Comparison of ENCODE assay signal across 8 cellular contexts in the genomic region with DNA sequence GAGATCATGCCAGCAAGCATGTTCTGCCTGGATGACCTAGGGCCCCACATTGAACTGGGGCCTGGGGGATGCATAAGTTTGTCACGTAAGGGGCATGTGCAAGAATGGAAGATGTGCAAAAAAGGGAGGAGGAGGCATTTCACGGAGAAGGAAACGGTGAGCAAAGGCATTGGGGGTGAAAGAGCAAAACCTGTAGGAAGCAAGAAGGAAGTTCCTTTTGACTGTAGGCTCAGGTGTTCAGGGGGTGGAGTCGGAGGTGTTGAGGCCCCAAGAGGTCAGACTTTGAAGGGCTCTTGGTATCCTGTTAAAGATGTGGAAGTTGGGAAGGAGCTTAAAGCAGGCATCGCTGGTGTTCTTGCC. TPM values are rescaled to one million over a fixed set of nuclear protein-coding genes. Genes with fewer than 3 reads are reported as not detected.
DNase-seq lines count a peak whose midpoint lies in the region; ATAC-seq and TF ChIP-seq lines count a peak whose summit lies in the region.

No MANE protein-coding gene starts in this region.

- H2AFZ ChIP-seq in GM23248: peak overlapping the region; percentile 96

- no peak for TF ChIP-seq CTCF in WTC11 (IDR thresholded peaks at IDR 0.05)

- peaks cover 27% of the 10 kb centered on the region for H3F3A ChIP-seq in GM23248 (ENCODE audit: insufficient read depth)

- H3K36me3 ChIP-seq in CD4-positive, CD25-positive, alpha-beta regulatory T cell (ENCODE audit: control insufficient read depth, insufficient read depth, low read length): no peaks in the 10 kb centered on the region
- no peaks in the 10 kb centered on the region for H3K36me3 ChIP-seq in GM23248 (ENCODE audit: low read depth)
- no peaks in the 10 kb centered on the region for H3K36me3 ChIP-seq in iPS DF 6.9 (ENCODE audit: control insufficient read depth, insufficient read depth, low read length)

- no peak for ATAC-seq in CD4-positive, CD25-positive, alpha-beta regulatory T cell (ENCODE audit: low read depth in 2 of 2)
- peak; percentile 17 for ATAC-seq in WTC11
- no peak for ATAC-seq in HG03196 (IDR thresholded peaks at IDR 0.05; ENCODE audit: unreplicated experiment)

- H3K79me2 ChIP-seq in GM23248 (ENCODE audit: insufficient read depth): peaks cover 41% of the 10 kb centered on the region

- H3K4me3 Mint-ChIP-seq in CD4-positive, CD25-positive, alpha-beta regulatory T cell: peak overlapping the region; percentile 82 to 92 (median 88)
- H3K4me3 Mint-ChIP-seq in WTC11: peak overlapping the region; percentile 79

- in situ Hi-C loops in GM23248 (cut with MboI): no loop called here

- no peak for DNase-seq in CD4-positive, CD25-positive, alpha-beta regulatory T cell
- DNase-seq in GM23248 (no peak), WTC11 (ENCODE audit: low spot score) (no peak), iPS DF 6.9 (ENCODE audit: low read depth, low spot score) (no peak), NCI-H774 (lab: John Stamatoyannopoulos, UW) (no peak), SIG-M5 treated with dmso at 0.1 percent for 504 hours (lab: John Stamatoyannopoulos, UW; ENCODE audit: unreplicated experiment) (no peak)
- peak; percentile 30 for DNase-seq in stimulated activated naive CD4-positive, alpha-beta T cell treated with Interleukin-2 at 50 U/mL for 16 hours (lab: John Stamatoyannopoulos, UW)

- H3K9ac ChIP-seq in GM23248: peak overlapping the region; percentile 93

- H4K20me1 ChIP-seq in GM23248 (ENCODE audit: insufficient read depth): no peaks in the 10 kb centered on the region

- H3K9me3 Mint-ChIP-seq in CD4-positive, CD25-positive, alpha-beta regulatory T cell: no peaks in the 10 kb centered on the region
- H3K9me3 Mint-ChIP-seq in WTC11: no peaks in the 10 kb centered on the region

- H3K27me3 ChIP-seq in CD4-positive, CD25-positive, alpha-beta regulatory T cell (ENCODE audit: control insufficient read depth, insufficient read depth, low read length): no peaks in the 10 kb centered on the region
- H3K27me3 ChIP-seq in GM23248 (replicated peaks; ENCODE audit: insufficient read depth) (no peaks in the 10 kb centered on the region), iPS DF 6.9 (ENCODE audit: control insufficient read depth, insufficient read depth, low read length) (no peaks in the 10 kb centered on the region)

- H3K27me3 Mint-ChIP-seq in CD4-positive, CD25-positive, alpha-beta regulatory T cell: no peaks in the 10 kb centered on the region
- peaks cover 19% of the 10 kb centered on the region for H3K27me3 Mint-ChIP-seq in WTC11 (ENCODE audit: low read depth)

- 28 to 40% methylated on average over 5 of the region's 5 CpGs for WGBS in GM23248 (ENCODE audit: low coverage in 1 of 2, low lambda C conversion rate in 2 of 2, missing lambda C conversion rate in 2 of 2), 2 experiments
- WGBS in iPS DF 6.9 (ENCODE audit: insufficient coverage, insufficient read length): no CpG with 5 or more reads among the region's 5 CpGs

- peak overlapping the region; percentile 75 for H3K4me3 ChIP-seq in CD4-positive, CD25-positive, alpha-beta regulatory T cell (ENCODE audit: low read depth, low read length)
- H3K4me3 ChIP-seq in GM23248 (peak overlapping the region; percentile 86), iPS DF 6.9 (ENCODE audit: low read length) (peak overlapping the region; percentile 82; the same call in 1 of the 2 replicates)

- peak overlapping the region; percentile 88 to 97 (median 93) for H3K27ac Mint-ChIP-seq in CD4-positive, CD25-positive, alpha-beta regulatory T cell
- H3K27ac Mint-ChIP-seq in WTC11: peak overlapping the region; percentile 96

- H3K4me1 Mint-ChIP-seq in CD4-positive, CD25-positive, alpha-beta regulatory T cell: peaks cover 14 to 51% (median 40%) of the 10 kb centered on the region in 4 donors
- peaks cover 42% of the 10 kb centered on the region for H3K4me1 Mint-ChIP-seq in WTC11

- H3K4me2 ChIP-seq in GM23248 (ENCODE audit: unreplicated experiment): peak overlapping the region; percentile 89

- no peaks in the 10 kb centered on the region for H3K36me3 Mint-ChIP-seq in CD4-positive, CD25-positive, alpha-beta regulatory T cell
- no peaks in the 10 kb centered on the region for H3K36me3 Mint-ChIP-seq in WTC11

- CTCF ChIA-PET in WTC11 (lab: Charles Lee): interaction anchor here (1.2 to 1.5 kb wide), 2 partner anchors 34 to 164 kb away, joined by 3 to 4 read pairs; no protein-coding TSS in a partner anchor

- H3K4me1 ChIP-seq in CD4-positive, CD25-positive, alpha-beta regulatory T cell (ENCODE audit: control insufficient read depth, insufficient read depth, low read length, poor library complexity, severe bottlenecking): peaks cover 20% of the 10 kb centered on the region
- peaks cover 41% of the 10 kb centered on the region for H3K4me1 ChIP-seq in GM23248 (ENCODE audit: insufficient read depth)
- peaks cover 6% of the 10 kb centered on the region; the same call in 1 of the 2 replicates for H3K4me1 ChIP-seq in iPS DF 6.9 (ENCODE audit: control insufficient read depth, insufficient read depth, low read length)

- POLR2A ChIA-PET in WTC11 (lab: Charles Lee): interaction anchor here (1.0 kb wide), 1 partner anchor 31 kb away, joined by 3 read pairs; no protein-coding TSS in a partner anchor

- H3K27ac ChIP-seq in CD4-positive, CD25-positive, alpha-beta regulatory T cell (ENCODE audit: insufficient read depth, low read length, poor library complexity, severe bottlenecking): peak overlapping the region; percentile 84
- H3K27ac ChIP-seq in GM23248 (peak overlapping the region; percentile 94), iPS DF 6.9 (ENCODE audit: low read length) (no peak overlapping the region)

- no peaks in the 10 kb centered on the region for H3K9me2 ChIP-seq in GM23248 (ENCODE audit: insufficient read depth)

- no peaks in the 10 kb centered on the region for H3K9me3 ChIP-seq in CD4-positive, CD25-positive, alpha-beta regulatory T cell (ENCODE audit: control insufficient read depth in 2 of 2, low read length in 2 of 2)
- no peaks in the 10 kb centered on the region for H3K9me3 ChIP-seq in GM23248 (ENCODE audit: low read depth)
- no peaks in the 10 kb centered on the region for H3K9me3 ChIP-seq in iPS DF 6.9 (ENCODE audit: control insufficient read depth, insufficient read depth, low read length)

TF ChIP-seq in WTC11, 78 proteins besides CTCF, POLR2A, EP300 and RAD21 (continues in another document):
- no peak for TF ChIP-seq ETV6 (CRISPR knock-in tag; IDR thresholded peaks at IDR 0.05)
- TF ChIP-seq JUN (CRISPR knock-in tag; IDR thresholded peaks at IDR 0.05): no peak
- no peak for TF ChIP-seq SMAD4 (CRISPR knock-in tag; IDR thresholded peaks at IDR 0.05)
- TF ChIP-seq ZNF317 (CRISPR knock-in tag; IDR thresholded peaks at IDR 0.05; ENCODE audit: borderline replicate concordance, low read depth): no peak
- TF ChIP-seq NR2C2 (CRISPR knock-in tag; IDR thresholded peaks at IDR 0.05): no peak
- TF ChIP-seq, protein P1, sequence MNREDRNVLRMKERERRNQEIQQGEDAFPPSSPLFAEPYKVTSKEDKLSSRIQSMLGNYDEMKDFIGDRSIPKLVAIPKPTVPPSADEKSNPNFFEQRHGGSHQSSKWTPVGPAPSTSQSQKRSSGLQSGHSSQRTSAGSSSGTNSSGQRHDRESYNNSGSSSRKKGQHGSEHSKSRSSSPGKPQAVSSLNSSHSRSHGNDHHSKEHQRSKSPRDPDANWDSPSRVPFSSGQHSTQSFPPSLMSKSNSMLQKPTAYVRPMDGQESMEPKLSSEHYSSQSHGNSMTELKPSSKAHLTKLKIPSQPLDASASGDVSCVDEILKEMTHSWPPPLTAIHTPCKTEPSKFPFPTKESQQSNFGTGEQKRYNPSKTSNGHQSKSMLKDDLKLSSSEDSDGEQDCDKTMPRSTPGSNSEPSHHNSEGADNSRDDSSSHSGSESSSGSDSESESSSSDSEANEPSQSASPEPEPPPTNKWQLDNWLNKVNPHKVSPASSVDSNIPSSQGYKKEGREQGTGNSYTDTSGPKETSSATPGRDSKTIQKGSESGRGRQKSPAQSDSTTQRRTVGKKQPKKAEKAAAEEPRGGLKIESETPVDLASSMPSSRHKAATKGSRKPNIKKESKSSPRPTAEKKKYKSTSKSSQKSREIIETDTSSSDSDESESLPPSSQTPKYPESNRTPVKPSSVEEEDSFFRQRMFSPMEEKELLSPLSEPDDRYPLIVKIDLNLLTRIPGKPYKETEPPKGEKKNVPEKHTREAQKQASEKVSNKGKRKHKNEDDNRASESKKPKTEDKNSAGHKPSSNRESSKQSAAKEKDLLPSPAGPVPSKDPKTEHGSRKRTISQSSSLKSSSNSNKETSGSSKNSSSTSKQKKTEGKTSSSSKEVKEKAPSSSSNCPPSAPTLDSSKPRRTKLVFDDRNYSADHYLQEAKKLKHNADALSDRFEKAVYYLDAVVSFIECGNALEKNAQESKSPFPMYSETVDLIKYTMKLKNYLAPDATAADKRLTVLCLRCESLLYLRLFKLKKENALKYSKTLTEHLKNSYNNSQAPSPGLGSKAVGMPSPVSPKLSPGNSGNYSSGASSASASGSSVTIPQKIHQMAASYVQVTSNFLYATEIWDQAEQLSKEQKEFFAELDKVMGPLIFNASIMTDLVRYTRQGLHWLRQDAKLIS (CRISPR knock-in tag; IDR thresholded peaks at IDR 0.05; ENCODE audit: borderline replicate concordance): no peak
- no peak for TF ChIP-seq ESRRA (CRISPR knock-in tag; IDR thresholded peaks at IDR 0.05; ENCODE audit: borderline replicate concordance)

RNA-seq across cellular contexts. Expression of a gene that starts 0.6 kb away (rescaled TPM):
- total RNA-seq in CD4-positive, CD25-positive, alpha-beta regulatory T cell: 21.2 TPM
- polyA plus RNA-seq in CD4-positive, CD25-positive, alpha-beta regulatory T cell: 10 to 100 TPM in 2 of 4 donors, 1 to 10 TPM in 2; 8.0 to 14.3 (median 9.3) TPM
- total RNA-seq in GM23248 (2014; rRNA removed; shearing (Covaris generic)): 122 and 158 TPM in 2 replicates
- polyA plus RNA-seq in GM23248 (2016; fragmentation: Nextera tagmentation; extraction: Ambion mirVana): 173 and 175 TPM in 2 replicates
- 38.0 to 42.2 TPM (median 39.9 TPM) in 3 replicates for total RNA-seq in WTC11 (2021)

RNA-seq across cellular contexts. Expression of a gene that starts 37.3 kb away (rescaled TPM):
- 1.0 TPM for total RNA-seq in CD4-positive, CD25-positive, alpha-beta regulatory T cell
- polyA plus RNA-seq in CD4-positive, CD25-positive, alpha-beta regulatory T cell: under 1 TPM in 1 of 4 donors, not detected in 3; 0.57 TPM
- not detected in 2 replicates for total RNA-seq in GM23248 (2014; rRNA removed; shearing (Covaris generic))
- polyA plus RNA-seq in GM23248 (2016; fragmentation: Nextera tagmentation; extraction: Ambion mirVana): not detected in 2 replicates
- 1.4 to 1.6 TPM (median 1.6 TPM) in 3 replicates for total RNA-seq in WTC11 (2021)
